Comparison of ENCODE assay signal across 8 cellular contexts in genomic region chr2:111120253-111121027, GRCh38. TPM values are rescaled to one million over a fixed set of nuclear protein-coding genes. Genes with fewer than 3 reads are reported as not detected.
DNase-seq lines count a peak whose midpoint lies in the region; ATAC-seq and TF ChIP-seq lines count a peak whose summit lies in the region.

BCL2L11 (plus strand) TSS chr2:111120914; CDS start chr2:111123746, 2,832 bp downstream.

- peaks cover 13% of the 10 kb centered on the region for H3F3A ChIP-seq in MM.1S (ENCODE audit: insufficient read depth, low read length)

- H2BK120ac ChIP-seq in neuronal stem cell (ENCODE audit: low read depth, low read length) = peak within 1 kb of the TSS; percentile 89

- H4K8ac ChIP-seq in neuronal stem cell (ENCODE audit: low read depth, low read length) = peak within 1 kb of the TSS; percentile 29

- no peaks in the 10 kb centered on the region for H3K9me2 ChIP-seq in MM.1S (replicated peaks; ENCODE audit: insufficient read depth, low read length)

- peaks cover 44% of the 10 kb centered on the region for H3K79me2 ChIP-seq in MM.1S (ENCODE audit: low read length)

- WGBS in neuronal stem cell (ENCODE audit: extremely low coverage in 2 of 2, insufficient read length in 2 of 2, insufficient replicate concordance in 1 of 2), 2 donors = no CpG with 5 or more reads among the region's 98 CpGs

- in situ Hi-C loops in HAP-1 (cut with MboI; ENCODE audit: low sequenced_read_pairs) = loop anchor here (25.0 kb wide), 1 partner anchor 308 kb away; no protein-coding TSS in a partner anchor

- H3K27me3 ChIP-seq in HAP-1 (ENCODE audit: low read depth) (peaks cover 15% of the 10 kb centered on the region), MM.1S (replicated peaks; ENCODE audit: insufficient read depth, low read length) (no peaks in the 10 kb centered on the region; the same call in 1 of the 2 replicates), foreskin keratinocyte (peaks cover 12% of the 10 kb centered on the region), neuronal stem cell (ENCODE audit: control insufficient read depth in 3 of 3, insufficient read depth in 3 of 3, low read depth in 1 of 3, low read length in 3 of 3) (peaks cover 7 to 27% (median 26%) of the 10 kb centered on the region in 3 experiments), subcutaneous abdominal adipose tissue (ENCODE audit: control insufficient read depth in 5 of 5, insufficient read depth in 4 of 5, low read length in 5 of 5) (peaks cover 0 to 5% (median 0%) of the 10 kb centered on the region in 5 donors)

- peak within 1 kb of the TSS; percentile 98 for H3K4me2 ChIP-seq in MM.1S (ENCODE audit: low read depth, low read length)
- H3K4me2 ChIP-seq in neuronal stem cell (ENCODE audit: insufficient read depth, low read length, poor library complexity, severe bottlenecking) = peak within 1 kb of the TSS; percentile 93

- H3K9ac ChIP-seq in MM.1S (ENCODE audit: low read length) (peak within 1 kb of the TSS; percentile 100), neuronal stem cell (ENCODE audit: low read depth, low read length, poor library complexity) (peak within 1 kb of the TSS; percentile 99), subcutaneous abdominal adipose tissue (ENCODE audit: low read length in 5 of 5) (peak within 1 kb of the TSS in 4 of 5 donors; percentile 59 to 78 (median 70))

- H3K4me3 ChIP-seq in HAP-1 (peak within 1 kb of the TSS; percentile 87), MM.1S (ENCODE audit: low read length) (peak within 1 kb of the TSS; percentile 98), neuronal stem cell (ENCODE audit: low read length in 2 of 2) (peak within 1 kb of the TSS; percentile 87 to 98), subcutaneous abdominal adipose tissue (ENCODE audit: low read depth in 1 of 5, low read length in 5 of 5) (peak within 1 kb of the TSS; percentile 77 to 90 (median 84))

- H3K27ac ChIP-seq in MM.1S (ENCODE audit: low read length) = peak within 1 kb of the TSS; percentile 99
- H3K27ac ChIP-seq in foreskin keratinocyte = peak within 1 kb of the TSS; percentile 84
- H3K27ac ChIP-seq in neuronal stem cell (replicated peaks; ENCODE audit: low read length) = peak within 1 kb of the TSS; percentile 77
- H3K27ac ChIP-seq in subcutaneous abdominal adipose tissue (ENCODE audit: low read depth, low read length) = peak within 1 kb of the TSS; percentile 16

- H2BK15ac ChIP-seq in neuronal stem cell (ENCODE audit: low read length) = peak within 1 kb of the TSS; percentile 91

- peak; percentile 93 for DNase-seq in GDM1 (lab: John Stamatoyannopoulos, UW)
- DNase-seq in HAP-1 (ENCODE audit: low spot score in 2 of 2) = peak; percentile 84 to 93
- peak; percentile 97 for DNase-seq in MM.1S
- peak; percentile 62 for DNase-seq in SIG-M5 (lab: John Stamatoyannopoulos, UW)
- peak; percentile 96 for DNase-seq in activated effector memory CD4-positive, alpha-beta T cell treated with anti-CD3 and anti-CD28 coated beads, Interleukin-2, amount 50 U/mL, for 16 hours
- peak; percentile 51 to 76 for DNase-seq in foreskin keratinocyte
- peak; percentile 92 for DNase-seq in neuronal stem cell (ENCODE audit: low spot score)

- H2BK5ac ChIP-seq in neuronal stem cell (ENCODE audit: low read length) = peak within 1 kb of the TSS; percentile 93

- H4K91ac ChIP-seq in neuronal stem cell (ENCODE audit: low read depth, low read length, poor library complexity) = no peak within 1 kb of the TSS

- H3K23ac ChIP-seq in neuronal stem cell (ENCODE audit: low read depth, low read length, poor library complexity) = peak within 1 kb of the TSS; percentile 94

- TF ChIP-seq CTCF in MM.1S (IDR thresholded peaks at IDR 0.05; ENCODE audit: low read length) (peak; percentile 51), foreskin keratinocyte (conservative IDR thresholded peaks at IDR 0.05) (peak; percentile 37)

- peak; percentile 69 for ATAC-seq in foreskin keratinocyte

- peak within 1 kb of the TSS; percentile 67 for H2AK5ac ChIP-seq in neuronal stem cell (ENCODE audit: low read depth, low read length)

- peaks cover 21% of the 10 kb centered on the region for H4K20me1 ChIP-seq in MM.1S (ENCODE audit: insufficient read depth, low read length)

- H3K79me1 ChIP-seq in neuronal stem cell (ENCODE audit: low read depth, low read length) = peaks cover 4% of the 10 kb centered on the region

- H3K9me3 ChIP-seq in HAP-1 = no peaks in the 10 kb centered on the region
- no peaks in the 10 kb centered on the region for H3K9me3 ChIP-seq in MM.1S (replicated peaks; ENCODE audit: insufficient read depth, low read length)
- H3K9me3 ChIP-seq in neuronal stem cell (replicated peaks in 1 of 2; ENCODE audit: control insufficient read depth in 2 of 2, insufficient read depth in 1 of 2, low read depth in 1 of 2, low read length in 2 of 2) = peaks cover 0 to 7% of the 10 kb centered on the region in 2 donors
- no peaks in the 10 kb centered on the region for H3K9me3 ChIP-seq in subcutaneous abdominal adipose tissue (ENCODE audit: control insufficient read depth in 5 of 5, low read length in 5 of 5)

- peak within 1 kb of the TSS; percentile 72 for H3K4ac ChIP-seq in neuronal stem cell (ENCODE audit: low read length)

- peak within 1 kb of the TSS; percentile 41 for H3K14ac ChIP-seq in neuronal stem cell (ENCODE audit: low read length)

- peak within 1 kb of the TSS; percentile 97 for H3K18ac ChIP-seq in neuronal stem cell (ENCODE audit: low read length)

- H3K4me1 ChIP-seq in HAP-1 (peaks cover 7% of the 10 kb centered on the region; the same call in 1 of the 2 replicates), MM.1S (ENCODE audit: low read length) (peaks cover 15% of the 10 kb centered on the region), foreskin keratinocyte (peaks cover 6% of the 10 kb centered on the region), neuronal stem cell (ENCODE audit: control insufficient read depth in 2 of 2, insufficient read depth in 1 of 2, low read depth in 1 of 2, low read length in 2 of 2) (peaks cover 18 to 21% of the 10 kb centered on the region in 2 donors), subcutaneous abdominal adipose tissue (ENCODE audit: control insufficient read depth in 5 of 5, insufficient read depth in 5 of 5, low read length in 5 of 5) (peaks cover 3 to 69% (median 61%) of the 10 kb centered on the region in 5 donors)

- H2AFZ ChIP-seq in MM.1S (ENCODE audit: low read length) (peak within 1 kb of the TSS; percentile 74), neuronal stem cell (ENCODE audit: low read length) (peak within 1 kb of the TSS; percentile 99)

- H3K36me3 ChIP-seq in HAP-1 (replicated peaks) (peaks cover 17% of the 10 kb centered on the region), MM.1S (replicated peaks; ENCODE audit: insufficient read depth, low read length) (peaks cover 5% of the 10 kb centered on the region), neuronal stem cell (replicated peaks in 1 of 2; ENCODE audit: control insufficient read depth in 2 of 2, insufficient read depth in 2 of 2, low read length in 2 of 2) (peaks cover 10 to 20% of the 10 kb centered on the region in 2 donors), subcutaneous abdominal adipose tissue (ENCODE audit: control insufficient read depth in 5 of 5, insufficient read depth in 5 of 5, low read length in 5 of 5) (peaks cover 0 to 8% (median 5%) of the 10 kb centered on the region in 5 donors)

- H2BK12ac ChIP-seq in neuronal stem cell (ENCODE audit: low read length) = peak within 1 kb of the TSS; percentile 61

RNA-seq across cellular contexts. Expression of gene BCL2L11, which starts in this region (rescaled TPM):
- 2.7 and 2.9 TPM in 2 replicates for total RNA-seq in foreskin keratinocyte
- 1.2 and 1.5 TPM in 2 replicates for polyA plus RNA-seq in foreskin keratinocyte
- 32.0 TPM for polyA plus RNA-seq in neuronal stem cell (2013, experiment 1 of 2)
- polyA plus RNA-seq in neuronal stem cell (2013, experiment 2 of 2) = 32.1 TPM

Comparison
In these comparisons a context has a peak if more than half of its experiments do, and no peak if none do; other contexts are left out.
1. Peak in every context shown above with its lines: DNase-seq, ATAC-seq, H3K4me3 ChIP-seq and H3K27ac ChIP-seq.
2. H3K27ac ChIP-seq: peak in every context shown above with its lines; median percentile 99 in MM.1S; 84 in foreskin keratinocyte; 77 in neuronal stem cell; 16 in subcutaneous abdominal adipose tissue.